ENCODE assay signal across 1 cellular context in genomic region chr5:171616002-171616780, GRCh38.
TF ChIP-seq lines count a peak whose summit lies in the region.

No MANE protein-coding gene starts in this region.

TF ChIP-seq in WTC11, 78 proteins besides CTCF, POLR2A, EP300 and RAD21 (continued from another document):
- TF ChIP-seq HMGXB4 (CRISPR knock-in tag; IDR thresholded peaks at IDR 0.05) (no peak), ETV6 (CRISPR knock-in tag; IDR thresholded peaks at IDR 0.05) (no peak), ZMAT4 (CRISPR knock-in tag; IDR thresholded peaks at IDR 0.05) (no peak), CREM (CRISPR knock-in tag; IDR thresholded peaks at IDR 0.05) (no peak), FOXP4 (CRISPR knock-in tag; IDR thresholded peaks at IDR 0.05) (no peak), EMX1 (CRISPR knock-in tag; IDR thresholded peaks at IDR 0.05) (no peak), ZNF219 (CRISPR knock-in tag; IDR thresholded peaks at IDR 0.05; ENCODE audit: borderline replicate concordance) (no peak), ZNF317 (CRISPR knock-in tag; IDR thresholded peaks at IDR 0.05; ENCODE audit: borderline replicate concordance, low read depth) (no peak), SMAD3 (CRISPR knock-in tag; IDR thresholded peaks at IDR 0.05; ENCODE audit: borderline replicate concordance) (no peak), ZNF512 (CRISPR knock-in tag; IDR thresholded peaks at IDR 0.05; ENCODE audit: borderline replicate concordance) (no peak), ZNF671 (CRISPR knock-in tag; IDR thresholded peaks at IDR 0.05) (no peak), SOX15 (CRISPR knock-in tag; IDR thresholded peaks at IDR 0.05) (no peak), E2F5 (CRISPR knock-in tag; IDR thresholded peaks at IDR 0.05) (no peak), FOXK1 (CRISPR knock-in tag; IDR thresholded peaks at IDR 0.05) (no peak)
